Comparison of ENCODE assay signal across 1 cellular context in the genomic region with DNA sequence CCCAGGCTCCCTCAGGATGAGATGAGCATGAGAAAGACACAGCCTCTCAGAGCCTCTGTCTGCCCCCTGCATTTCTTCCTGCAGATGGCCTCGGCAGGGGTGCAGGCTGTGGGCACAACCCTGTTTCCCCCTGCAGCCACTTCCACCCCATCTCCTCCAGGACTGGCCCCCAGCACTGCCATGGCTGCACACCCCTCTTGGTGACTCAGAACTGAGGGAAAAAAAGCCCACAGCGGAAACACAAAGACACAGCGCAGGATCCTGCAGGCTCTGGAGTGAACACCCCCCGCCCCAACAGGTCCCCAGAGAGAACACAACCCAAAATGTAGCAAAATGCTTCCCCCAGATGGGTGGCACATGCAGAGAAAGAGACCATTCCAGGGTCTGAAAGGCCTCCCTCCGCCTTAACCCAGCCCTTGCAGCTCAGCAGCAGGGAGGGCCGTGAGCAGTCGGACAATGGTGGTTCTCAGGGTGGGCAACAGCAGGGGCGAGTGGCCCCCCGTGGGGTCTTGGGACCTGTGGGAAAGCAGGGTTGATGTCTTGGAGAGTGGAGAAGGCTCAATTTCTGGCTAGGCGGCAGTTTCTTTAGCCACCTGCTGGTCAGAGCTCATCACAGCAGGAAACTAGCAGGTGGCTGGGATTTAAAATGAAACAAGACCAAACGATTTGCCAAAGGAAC.
TF ChIP-seq lines count a peak whose summit lies in the region.

No MANE protein-coding gene starts in this region.

TF ChIP-seq in H1, 55 proteins besides CTCF, POLR2A, EP300 and RAD21:
- TF ChIP-seq SP1 (IDR thresholded peaks at IDR 0.05; ENCODE audit: low read depth, low read length) (no peak), HDAC2 (IDR thresholded peaks at IDR 0.05; ENCODE audit: borderline replicate concordance in 1 of 2, low read depth in 2 of 2, low read length in 2 of 2) (no peak), JUND (IDR thresholded peaks at IDR 0.05; ENCODE audit: low read length) (no peak), TEAD4 (IDR thresholded peaks at IDR 0.05; ENCODE audit: low read depth, low read length) (no peak), SP2 (IDR thresholded peaks at IDR 0.05; ENCODE audit: low read length) (no peak), CHD1 (IDR thresholded peaks at IDR 0.05; ENCODE audit: low read depth, low read length) (no peak), CBX5 (IDR thresholded peaks at IDR 0.05; ENCODE audit: low read depth, low read length) (no peak), SUZ12 (IDR thresholded peaks at IDR 0.05; ENCODE audit: low read length) (no peak), KDM5A (IDR thresholded peaks at IDR 0.05; ENCODE audit: low read length) (no peak), ASH2L (IDR thresholded peaks at IDR 0.05; ENCODE audit: low read length) (no peak), SRF (IDR thresholded peaks at IDR 0.05; ENCODE audit: low read depth, low read length) (no peak), CTBP2 (IDR thresholded peaks at IDR 0.05; ENCODE audit: borderline replicate concordance, insufficient read depth, insufficient read length, low read length) (no peak)
